In genomic region chr1:208159542-208160258, GRCh38 we compare ENCODE assay signal across 11 cellular contexts.
DNase-seq lines count a peak whose midpoint lies in the region; ATAC-seq, FAIRE-seq and TF ChIP-seq lines count a peak whose summit lies in the region.
"Had no signal": no experiment of that assay in that cellular context is flagged by ENCODE, and none has a peak within 500 bp of the region (broad histone marks: within the 10 kb centered on the region; RNA-seq: fewer than 3 reads in every experiment).

No MANE protein-coding gene starts in this region.

- no peaks in the 10 kb centered on the region for H4K20me1 ChIP-seq in HepG2 (ENCODE audit: insufficient read depth, low read length)

- H3K4me2 ChIP-seq in HepG2 (ENCODE audit: low read depth, low read length): peak overlapping the region; percentile 72

- H3K9me3 ChIP-seq in HepG2 (ENCODE audit: low read length) (no peaks in the 10 kb centered on the region), right lobe of liver (no peaks in the 10 kb centered on the region)
- H3K9me3 ChIP-seq in CD8-positive, alpha-beta T cell (ENCODE audit: low read length): no peaks in the 10 kb centered on the region

- intact Hi-C loops in HepG2 (cut with micrococcal nuclease; ENCODE audit: unreplicated experiment): no loop called here
- intact Hi-C loops in right lobe of liver (cut with DNase I): no loop called here
- intact Hi-C loops in activated T-helper 2 cell treated with anti-CD3 and anti-CD28 coated beads, Interferon-gamma antibody, Interleukin-2, Interleukin-4, amounts not matched to agents 10 μg/mL and 5 μg/mL and 100 μg/mL, durations not matched to agents 14 hours and 24 hours and 36 hours (cut with micrococcal nuclease): no loop called here
- intact Hi-C loops in CD8-positive, alpha-beta T cell (cut with DNase I, micrococcal nuclease): no loop called here

- H2AFZ ChIP-seq in HepG2 (ENCODE audit: low read length): no peak overlapping the region

- in situ Hi-C loops in HepG2 (cut with HindIII; ENCODE audit: extremely low pct_ligation_motif_present, low pct_unique_long_range_greater_than_20kb): no loop called here

- no peak overlapping the region; the same call in 1 of the 2 replicates for H3K9ac ChIP-seq in HepG2 (ENCODE audit: insufficient read depth, low read depth, low read length)

- no peak for TF ChIP-seq POLR2A in HepG2 (IDR thresholded peaks at IDR 0.05; ENCODE audit: insufficient read depth in 1 of 2, low read depth in 2 of 2, low read length in 2 of 2)
- no peak for TF ChIP-seq POLR2A in right lobe of liver (IDR thresholded peaks at IDR 0.05)

- peaks cover 71% of the 10 kb centered on the region for H3K4me1 Mint-ChIP-seq in chondrocyte (ENCODE audit: low read depth)
- peaks cover 80% of the 10 kb centered on the region for H3K4me1 Mint-ChIP-seq in mesothelial cell of epicardium
- peaks cover 0 to 1% of the 10 kb centered on the region in 2 donors for H3K4me1 Mint-ChIP-seq in effector memory CD8-positive, alpha-beta T cell (ENCODE audit: low read depth in 2 of 2)
- no peaks in the 10 kb centered on the region for H3K4me1 Mint-ChIP-seq in activated T-helper 2 cell treated with anti-CD3 and anti-CD28 coated beads, Interferon-gamma antibody, Interleukin-2, Interleukin-4, amounts not matched to agents 10 μg/mL and 5 μg/mL and 100 μg/mL, durations not matched to agents 14 hours and 24 hours and 36 hours (ENCODE audit: low read depth)
- H3K4me1 Mint-ChIP-seq in CD8-positive, alpha-beta T cell (ENCODE audit: low read depth): no peaks in the 10 kb centered on the region
- H3K4me1 Mint-ChIP-seq: activated naive CD4-positive, alpha-beta T cell treated with anti-CD3 and anti-CD28 coated beads, Interleukin-2, amount 10 ng/mL, durations not matched to agents 7 days and 5 days had no signal

- H3K27ac ChIP-seq in HepG2 (ENCODE audit: extremely low read length, insufficient read depth, low read length) (peak overlapping the region; percentile 81), right lobe of liver (no peak overlapping the region)
- H3K27ac ChIP-seq in CD8-positive, alpha-beta T cell (ENCODE audit: low read depth, low read length): no peak overlapping the region

- no peaks in the 10 kb centered on the region for H3K9me3 Mint-ChIP-seq in chondrocyte (ENCODE audit: low read depth)
- H3K9me3 Mint-ChIP-seq in mesothelial cell of epicardium: no peaks in the 10 kb centered on the region
- H3K9me3 Mint-ChIP-seq in effector memory CD8-positive, alpha-beta T cell: no peaks in the 10 kb centered on the region
- H3K9me3 Mint-ChIP-seq in activated T-helper 2 cell treated with anti-CD3 and anti-CD28 coated beads, Interferon-gamma antibody, Interleukin-2, Interleukin-4, amounts not matched to agents 10 μg/mL and 5 μg/mL and 100 μg/mL, durations not matched to agents 14 hours and 24 hours and 36 hours: no peaks in the 10 kb centered on the region
- no peaks in the 10 kb centered on the region for H3K9me3 Mint-ChIP-seq in CD8-positive, alpha-beta T cell
- H3K9me3 Mint-ChIP-seq: activated naive CD4-positive, alpha-beta T cell treated with anti-CD3 and anti-CD28 coated beads, Interleukin-2, amount 10 ng/mL, durations not matched to agents 7 days and 5 days had no signal

- no peak for TF ChIP-seq RAD21 in HepG2 (CRISPR knock-in tag; IDR thresholded peaks at IDR 0.05)

- H3K79me2 ChIP-seq in HepG2 (ENCODE audit: insufficient read depth, low read length): no peaks in the 10 kb centered on the region

- BruUV-seq in HepG2 (replicated peaks; lab: Mats Ljungman, UMichigan): no TSS peak

- TF ChIP-seq CTCF in HepG2 (CRISPR knock-in tag; IDR thresholded peaks at IDR 0.05) (no peak), right lobe of liver (IDR thresholded peaks at IDR 0.05) (no peak), chondrocyte (IDR thresholded peaks at IDR 0.05) (peak; percentile 8), mesothelial cell of epicardium (IDR thresholded peaks at IDR 0.05; ENCODE audit: unreplicated experiment) (no peak)
- no peak for TF ChIP-seq CTCF in CD8-positive, alpha-beta T cell (IDR thresholded peaks at IDR 0.05)

- H3K36me3 Mint-ChIP-seq in chondrocyte (ENCODE audit: low read depth) (no peaks in the 10 kb centered on the region), mesothelial cell of epicardium (no peaks in the 10 kb centered on the region)
- H3K36me3 Mint-ChIP-seq in effector memory CD8-positive, alpha-beta T cell (ENCODE audit: insufficient read depth): peaks cover under 1% of the 10 kb centered on the region
- H3K36me3 Mint-ChIP-seq in activated T-helper 2 cell treated with anti-CD3 and anti-CD28 coated beads, Interferon-gamma antibody, Interleukin-2, Interleukin-4, amounts not matched to agents 10 μg/mL and 5 μg/mL and 100 μg/mL, durations not matched to agents 14 hours and 24 hours and 36 hours (ENCODE audit: low read depth): no peaks in the 10 kb centered on the region
- H3K36me3 Mint-ChIP-seq in CD8-positive, alpha-beta T cell: no peaks in the 10 kb centered on the region
- H3K36me3 Mint-ChIP-seq: activated naive CD4-positive, alpha-beta T cell treated with anti-CD3 and anti-CD28 coated beads, Interleukin-2, amount 10 ng/mL, durations not matched to agents 7 days and 5 days had no signal

- peaks cover 80% of the 10 kb centered on the region for H3K4me1 ChIP-seq in HepG2 (ENCODE audit: insufficient read depth, low read length)
- H3K4me1 ChIP-seq in right lobe of liver: peaks cover 0 to 25% (median 10%) of the 10 kb centered on the region in 4 donors
- no peaks in the 10 kb centered on the region for H3K4me1 ChIP-seq in CD8-positive, alpha-beta T cell (ENCODE audit: insufficient read depth, low read length)

- H3K4me3 Mint-ChIP-seq in chondrocyte (ENCODE audit: unreplicated experiment): no peak overlapping the region
- H3K4me3 Mint-ChIP-seq in mesothelial cell of epicardium: no peak overlapping the region
- H3K4me3 Mint-ChIP-seq in effector memory CD8-positive, alpha-beta T cell: no peak overlapping the region
- no peak overlapping the region for H3K4me3 Mint-ChIP-seq in activated T-helper 2 cell treated with anti-CD3 and anti-CD28 coated beads, Interferon-gamma antibody, Interleukin-2, Interleukin-4, amounts not matched to agents 10 μg/mL and 5 μg/mL and 100 μg/mL, durations not matched to agents 14 hours and 24 hours and 36 hours (ENCODE audit: low read depth)
- H3K4me3 Mint-ChIP-seq in CD8-positive, alpha-beta T cell: no peak overlapping the region
- H3K4me3 Mint-ChIP-seq: activated naive CD4-positive, alpha-beta T cell treated with anti-CD3 and anti-CD28 coated beads, Interleukin-2, amount 10 ng/mL, durations not matched to agents 7 days and 5 days had no signal

- H3K27me3 Mint-ChIP-seq in chondrocyte (ENCODE audit: low read depth) (no peaks in the 10 kb centered on the region), mesothelial cell of epicardium (ENCODE audit: low read depth) (peaks cover 2% of the 10 kb centered on the region)
- peaks cover 13 to 37% of the 10 kb centered on the region in 2 donors for H3K27me3 Mint-ChIP-seq in effector memory CD8-positive, alpha-beta T cell
- peaks cover 28% of the 10 kb centered on the region for H3K27me3 Mint-ChIP-seq in activated T-helper 2 cell treated with anti-CD3 and anti-CD28 coated beads, Interferon-gamma antibody, Interleukin-2, Interleukin-4, amounts not matched to agents 10 μg/mL and 5 μg/mL and 100 μg/mL, durations not matched to agents 14 hours and 24 hours and 36 hours (ENCODE audit: low read depth)
- H3K27me3 Mint-ChIP-seq in CD8-positive, alpha-beta T cell (ENCODE audit: low read depth): peaks cover 22% of the 10 kb centered on the region

- H3K4me3 ChIP-seq in HepG2 (replicated peaks in 1 of 3; ENCODE audit: insufficient read depth in 1 of 3, low read depth in 2 of 3, low read length in 3 of 3): no peak overlapping the region; a peak in 1 of 6 replicates
- H3K4me3 ChIP-seq in right lobe of liver: no peak overlapping the region
- no peak overlapping the region for H3K4me3 ChIP-seq in CD8-positive, alpha-beta T cell (ENCODE audit: low read depth, low read length)

- H3K27ac Mint-ChIP-seq in chondrocyte (ENCODE audit: unreplicated experiment) (peak overlapping the region; percentile 86), mesothelial cell of epicardium (peak overlapping the region; percentile 89)
- no peak overlapping the region for H3K27ac Mint-ChIP-seq in effector memory CD8-positive, alpha-beta T cell
- H3K27ac Mint-ChIP-seq in activated T-helper 2 cell treated with anti-CD3 and anti-CD28 coated beads, Interferon-gamma antibody, Interleukin-2, Interleukin-4, amounts not matched to agents 10 μg/mL and 5 μg/mL and 100 μg/mL, durations not matched to agents 14 hours and 24 hours and 36 hours: no peak overlapping the region
- no peak overlapping the region for H3K27ac Mint-ChIP-seq in CD8-positive, alpha-beta T cell
- H3K27ac Mint-ChIP-seq: activated naive CD4-positive, alpha-beta T cell treated with anti-CD3 and anti-CD28 coated beads, Interleukin-2, amount 10 ng/mL, durations not matched to agents 7 days and 5 days had no signal

- ATAC-seq in HepG2 (no peak), right lobe of liver (no peak)
- no peak for ATAC-seq in effector memory CD8-positive, alpha-beta T cell (replicated peaks)
- ATAC-seq in CD8-positive, alpha-beta T cell: no peak

- WGBS in HepG2 (ENCODE audit: low lambda C conversion rate): 87% methylated on average over 10 of the region's 11 CpGs
- 73% methylated on average over 4 of the region's 11 CpGs for WGBS in right lobe of liver (ENCODE audit: insufficient coverage, low coverage, low lambda C conversion rate, missing lambda C conversion rate)

- H3K27me3 ChIP-seq in HepG2 (ENCODE audit: control insufficient read depth in 1 of 2, insufficient read depth in 2 of 2, low read length in 2 of 2) (no peaks in the 10 kb centered on the region), right lobe of liver (no peaks in the 10 kb centered on the region)
- H3K27me3 ChIP-seq in CD8-positive, alpha-beta T cell (ENCODE audit: insufficient read depth, low read length): no peaks in the 10 kb centered on the region

- POLR2A ChIA-PET in HepG2 (lab: Yijun Ruan, JAX): interaction anchor here (0.6 to 2.3 kb wide), 8 partner anchors 10 to 85 kb away, joined by 3 to 14 read pairs (median 8); partner anchors contain the start of gene PLXNA2
- POLR2A ChIA-PET in CD8-positive, alpha-beta T cell (lab: Charles Lee): no interaction called here

- TF ChIP-seq EP300 in HepG2 (IDR thresholded peaks at IDR 0.05; ENCODE audit: low read depth in 2 of 2, low read length in 2 of 2) (no peak), HepG2 (CRISPR knock-in tag; IDR thresholded peaks at IDR 0.05; ENCODE audit: borderline replicate concordance) (no peak)

- no peak for FAIRE-seq in HepG2 (lab: Jason Lieb, UNC)
- FAIRE-seq: urothelium cell line had no signal

- H3K36me3 ChIP-seq in HepG2 (replicated peaks in 1 of 2; ENCODE audit: control insufficient read depth in 1 of 2, insufficient read depth in 2 of 2, low read length in 2 of 2): no peaks in the 10 kb centered on the region
- no peaks in the 10 kb centered on the region for H3K36me3 ChIP-seq in right lobe of liver
- no peaks in the 10 kb centered on the region for H3K36me3 ChIP-seq in CD8-positive, alpha-beta T cell (ENCODE audit: insufficient read depth, low read length)

- CTCF ChIA-PET in HepG2 (lab: Yijun Ruan, JAX; ENCODE audit: low intra/inter-chr PET ratio, low total read pairs): no interaction called here
- CTCF ChIA-PET in CD8-positive, alpha-beta T cell (lab: Charles Lee): no interaction called here

- DNase-seq in HepG2 (ENCODE audit: low spot score): no peak
- DNase-seq in right lobe of liver: no peak
- DNase-seq in chondrocyte (ENCODE audit: low spot score): no peak
- peak in 1 of 2 experiments; percentile 59 for DNase-seq in mesothelial cell of epicardium (ENCODE audit: low spot score in 2 of 2, unreplicated experiment in 2 of 2)
- DNase-seq in effector memory CD8-positive, alpha-beta T cell: no peak
- DNase-seq in activated T-helper 2 cell treated with anti-CD3 and anti-CD28 coated beads, Interferon-gamma antibody, Interleukin-2, Interleukin-4, amounts not matched to agents 10 μg/mL and 5 μg/mL and 100 μg/mL, durations not matched to agents 14 hours and 24 hours and 36 hours (ENCODE audit: low spot score): no peak
- DNase-seq in CD8-positive, alpha-beta T cell: no peak
- no peak for DNase-seq in NCI-H1436 (lab: John Stamatoyannopoulos, UW)
- DNase-seq: activated naive CD4-positive, alpha-beta T cell treated with anti-CD3 and anti-CD28 coated beads, Interleukin-2, amount 10 ng/mL, durations not matched to agents 7 days and 5 days; stimulated activated CD4-positive, alpha-beta T cell treated with anti-CD3 and anti-CD28 coated beads, Interleukin-15, amount 100 ng/mL, for 24 hours had no signal

Comparison
In these comparisons a context has a peak if more than half of its experiments do, and no peak if none do; other contexts are left out.
1. H3K27ac Mint-ChIP-seq: peak in chondrocyte (single experiment) and mesothelial cell of epicardium (single experiment); none in effector memory CD8-positive, alpha-beta T cell (0 of 2), activated T-helper 2 cell treated with anti-CD3 and anti-CD28 coated beads, Interferon-gamma antibody, Interleukin-2, Interleukin-4, amounts not matched to agents 10 μg/mL and 5 μg/mL and 100 μg/mL, durations not matched to agents 14 hours and 24 hours and 36 hours (single experiment) and CD8-positive, alpha-beta T cell (single experiment).